In genomic region chr14:98840076-98840475, GRCh38 we compare ENCODE assay signal across 28 cellular contexts.
"Had no signal": no experiment of that assay in that cellular context is flagged by ENCODE, and none has a peak within 500 bp of the region (broad histone marks: within the 10 kb centered on the region; RNA-seq: fewer than 3 reads in every experiment).

No MANE protein-coding gene starts in this region.

- DNase-seq: kidney glomerular epithelial cell; left cardiac atrium; left lung; lower lobe of right lung; mammary epithelial cell; mesenchymal stem cell; naive B cell; natural killer cell; nephron progenitor cell; occipital lobe; right cardiac atrium; stimulated activated CD4-positive, alpha-beta T cell treated with anti-CD3 and anti-CD28 coated beads, Interleukin-12 subunit alpha, Interleukin-12 subunit beta, amount 100 ng/mL, for 4 hours; stimulated activated CD4-positive, alpha-beta T cell treated with anti-CD3 and anti-CD28 coated beads, Interleukin-15, amount 100 ng/mL, for 24 hours; stimulated activated CD4-positive, alpha-beta T cell treated with anti-CD3 and anti-CD28 coated beads, Interleukin-2, amount 100 ng/mL, for 24 hours; stimulated activated CD4-positive, alpha-beta T cell treated with anti-CD3 and anti-CD28 coated beads, Interleukin-4, amount 100 ng/mL, for 1 hour; stimulated activated naive CD4-positive, alpha-beta T cell; tibial artery; trophoblast cell; upper lobe of right lung had no signal

- H3K9me3 Mint-ChIP-seq: mesothelial cell of epicardium; natural killer cell; stimulated activated naive CD8-positive, alpha-beta T cell treated with anti-CD3 and anti-CD28 coated beads, Interleukin-15, Interleukin-2, amounts not matched to agents 100 ng/mL and 50 ng/mL, for 24 hours had no signal

- H3K27me3 ChIP-seq: neural progenitor cell, neutrophil, suprapubic skin, upper lobe of right lung had no signal

- H3K4me1 ChIP-seq: left lung, lower lobe of right lung, neural progenitor cell, parathyroid adenoma, suprapubic skin, tibial artery, upper lobe of right lung had no signal

- H3K36me3 Mint-ChIP-seq: mesothelial cell of epicardium, naive B cell, natural killer cell, neural progenitor cell had no signal

- H3K9me3 ChIP-seq: lower lobe of right lung, neutrophil, suprapubic skin, thoracic aorta, tibial artery, upper lobe of right lung had no signal

- H3K27ac ChIP-seq: left lung, lower lobe of right lung, neural progenitor cell, neutrophil, parathyroid adenoma, skin epidermis, suprapubic skin, thoracic aorta, tibial artery, upper lobe of right lung had no signal

- H2AFZ ChIP-seq: neural progenitor cell, parathyroid adenoma had no signal

- ATAC-seq: left cardiac atrium, left lung, lower lobe of right lung, natural killer cell, right cardiac atrium, sciatic nerve, upper lobe of right lung had no signal

- H3K9ac ChIP-seq: neural progenitor cell, parathyroid adenoma had no signal

- H3K4me1 Mint-ChIP-seq: naive B cell, nephron progenitor cell had no signal

- H3K4me2 ChIP-seq: neural progenitor cell had no signal

- H3K4me3 ChIP-seq: left lung, lower lobe of right lung, neural progenitor cell, skin epidermis, suprapubic skin, thoracic aorta, tibial artery, upper lobe of right lung had no signal

- H3K36me3 ChIP-seq: left lung, lower lobe of right lung, neural progenitor cell, neutrophil, suprapubic skin, thoracic aorta, tibial artery, upper lobe of right lung had no signal

- H3K27me3 Mint-ChIP-seq: stimulated activated naive CD8-positive, alpha-beta T cell treated with anti-CD3 and anti-CD28 coated beads, Interleukin-15, Interleukin-2, amounts not matched to agents 100 ng/mL and 50 ng/mL, for 24 hours had no signal

- H3K79me2 ChIP-seq: parathyroid adenoma had no signal

- H3K27ac Mint-ChIP-seq: mesothelial cell of epicardium; naive B cell; natural killer cell; nephron progenitor cell; neural progenitor cell; stimulated activated naive CD8-positive, alpha-beta T cell treated with anti-CD3 and anti-CD28 coated beads, Interleukin-15, Interleukin-2, amounts not matched to agents 100 ng/mL and 50 ng/mL, for 24 hours had no signal

- H3K4me3 Mint-ChIP-seq: mesothelial cell of epicardium; natural killer cell; nephron progenitor cell; neural progenitor cell; stimulated activated naive CD8-positive, alpha-beta T cell treated with anti-CD3 and anti-CD28 coated beads, Interleukin-15, Interleukin-2, amounts not matched to agents 100 ng/mL and 50 ng/mL, for 24 hours had no signal
